Comparison of ENCODE assay signal across 15 cellular contexts in genomic region chr3:133962879-133963278, GRCh38.
DNase-seq lines count a peak whose midpoint lies in the region; ATAC-seq and TF ChIP-seq lines count a peak whose summit lies in the region.
"Had no signal": no experiment of that assay in that cellular context is flagged by ENCODE, and none has a peak within 500 bp of the region (broad histone marks: within the 10 kb centered on the region; RNA-seq: fewer than 3 reads in every experiment).

No MANE protein-coding gene starts in this region.

- H3K4me3 Mint-ChIP-seq in natural killer cell: no peak overlapping the region
- no peak overlapping the region for H3K4me3 Mint-ChIP-seq in type B pancreatic cell
- no peak overlapping the region for H3K4me3 Mint-ChIP-seq in activated naive CD8-positive, alpha-beta T cell treated with anti-CD3 and anti-CD28 coated beads, Interleukin-2, amount 50 U/mL, for 24 hours
- H3K4me3 Mint-ChIP-seq: activated CD8-positive, alpha-beta T cell treated with anti-CD3 and anti-CD28 coated beads for 36 hours; activated naive CD4-positive, alpha-beta T cell treated with anti-CD3 and anti-CD28 coated beads, Interleukin-2, amount 10 ng/mL, durations not matched to agents 7 days and 5 days; stimulated activated memory B cell treated with anti-CD40 and anti-IgM and Interleukin-4, amounts not matched to agents 10 μg/mL and 1 μg/mL and 100 μg/mL, for 72 hours had no signal

- H3K27me3 Mint-ChIP-seq in natural killer cell (ENCODE audit: low read depth in 2 of 2) (no peaks in the 10 kb centered on the region), type B pancreatic cell (no peaks in the 10 kb centered on the region)
- H3K27me3 Mint-ChIP-seq in activated naive CD8-positive, alpha-beta T cell treated with anti-CD3 and anti-CD28 coated beads, Interleukin-2, amount 50 U/mL, for 24 hours: peaks cover 2% of the 10 kb centered on the region
- H3K27me3 Mint-ChIP-seq: activated CD8-positive, alpha-beta T cell treated with anti-CD3 and anti-CD28 coated beads for 36 hours had no signal

- POLR2A ChIA-PET in BJ (lab: Charles Lee): no interaction called here

- H3K4me3 ChIP-seq in BJ (ENCODE audit: low read depth, low read length) (no peak overlapping the region), NB4 (ENCODE audit: low read depth, low read length) (no peak overlapping the region)
- H3K4me3 ChIP-seq: coronary artery had no signal

- ATAC-seq in esophagus mucosa: peak; percentile 48
- no peak for ATAC-seq in natural killer cell
- ATAC-seq in activated naive CD8-positive, alpha-beta T cell treated with anti-CD3 and anti-CD28 coated beads, Interleukin-2, amount 50 U/mL, for 24 hours: no peak
- ATAC-seq: activated CD8-positive, alpha-beta T cell treated with anti-CD3 and anti-CD28 coated beads for 36 hours; stimulated activated memory B cell treated with anti-CD40 and anti-IgM and Interleukin-4, amounts not matched to agents 10 μg/mL and 1 μg/mL and 100 μg/mL, for 72 hours had no signal

- no peaks in the 10 kb centered on the region for H3K36me3 ChIP-seq in BJ (ENCODE audit: control insufficient read depth, insufficient read depth, low read length)

- peaks cover 0 to 5% of the 10 kb centered on the region in 2 donors for H3K4me1 Mint-ChIP-seq in natural killer cell
- peaks cover 8% of the 10 kb centered on the region for H3K4me1 Mint-ChIP-seq in type B pancreatic cell (ENCODE audit: unreplicated experiment)
- H3K4me1 Mint-ChIP-seq in activated naive CD8-positive, alpha-beta T cell treated with anti-CD3 and anti-CD28 coated beads, Interleukin-2, amount 50 U/mL, for 24 hours: no peaks in the 10 kb centered on the region
- H3K4me1 Mint-ChIP-seq: activated naive CD4-positive, alpha-beta T cell treated with anti-CD3 and anti-CD28 coated beads, Interleukin-2, amount 10 ng/mL, durations not matched to agents 7 days and 5 days; stimulated activated memory B cell treated with anti-CD40 and anti-IgM and Interleukin-4, amounts not matched to agents 10 μg/mL and 1 μg/mL and 100 μg/mL, for 72 hours had no signal

- H3K9me3 Mint-ChIP-seq in natural killer cell: peaks cover 0 to 2% of the 10 kb centered on the region in 2 donors
- H3K9me3 Mint-ChIP-seq in type B pancreatic cell: no peaks in the 10 kb centered on the region
- H3K9me3 Mint-ChIP-seq in activated naive CD8-positive, alpha-beta T cell treated with anti-CD3 and anti-CD28 coated beads, Interleukin-2, amount 50 U/mL, for 24 hours: no peaks in the 10 kb centered on the region
- H3K9me3 Mint-ChIP-seq: activated CD8-positive, alpha-beta T cell treated with anti-CD3 and anti-CD28 coated beads for 36 hours; activated naive CD4-positive, alpha-beta T cell treated with anti-CD3 and anti-CD28 coated beads, Interleukin-2, amount 10 ng/mL, durations not matched to agents 7 days and 5 days had no signal

- no peaks in the 10 kb centered on the region for H3K27me3 ChIP-seq in BJ (ENCODE audit: control insufficient read depth, insufficient read depth, low read length)

- no peaks in the 10 kb centered on the region for H3K36me3 Mint-ChIP-seq in natural killer cell
- no peaks in the 10 kb centered on the region for H3K36me3 Mint-ChIP-seq in type B pancreatic cell
- no peaks in the 10 kb centered on the region for H3K36me3 Mint-ChIP-seq in activated naive CD8-positive, alpha-beta T cell treated with anti-CD3 and anti-CD28 coated beads, Interleukin-2, amount 50 U/mL, for 24 hours (ENCODE audit: low read depth)
- H3K36me3 Mint-ChIP-seq: activated naive CD4-positive, alpha-beta T cell treated with anti-CD3 and anti-CD28 coated beads, Interleukin-2, amount 10 ng/mL, durations not matched to agents 7 days and 5 days; stimulated activated memory B cell treated with anti-CD40 and anti-IgM and Interleukin-4, amounts not matched to agents 10 μg/mL and 1 μg/mL and 100 μg/mL, for 72 hours had no signal

- no peak overlapping the region for H3K27ac Mint-ChIP-seq in natural killer cell
- no peak overlapping the region for H3K27ac Mint-ChIP-seq in type B pancreatic cell
- no peak overlapping the region for H3K27ac Mint-ChIP-seq in activated naive CD8-positive, alpha-beta T cell treated with anti-CD3 and anti-CD28 coated beads, Interleukin-2, amount 50 U/mL, for 24 hours
- H3K27ac Mint-ChIP-seq: activated CD8-positive, alpha-beta T cell treated with anti-CD3 and anti-CD28 coated beads for 36 hours; activated naive CD4-positive, alpha-beta T cell treated with anti-CD3 and anti-CD28 coated beads, Interleukin-2, amount 10 ng/mL, durations not matched to agents 7 days and 5 days; stimulated activated memory B cell treated with anti-CD40 and anti-IgM and Interleukin-4, amounts not matched to agents 10 μg/mL and 1 μg/mL and 100 μg/mL, for 72 hours had no signal

- TF ChIP-seq CTCF in BJ (IDR thresholded peaks at IDR 0.05; ENCODE audit: insufficient read depth, low read depth, low read length) (peak; percentile 36), NB4 (IDR thresholded peaks at IDR 0.05; ENCODE audit: low read depth, low read length) (no peak), natural killer cell (IDR thresholded peaks at IDR 0.05) (no peak), type B pancreatic cell (conservative IDR thresholded peaks at IDR 0.05) (no peak)

- intact Hi-C loops in natural killer cell (cut with micrococcal nuclease): no loop called here

- CTCF ChIA-PET in BJ (lab: Yijun Ruan, JAX): interaction anchor here (1.0 to 1.7 kb wide), 4 partner anchors 12 to 250 kb away, joined by 4 to 13 read pairs (median 4); no protein-coding TSS in a partner anchor

- no peak for TF ChIP-seq POLR2A in NB4 (IDR thresholded peaks at IDR 0.05; ENCODE audit: extremely low read depth, insufficient read length)

- DNase-seq in BJ (ENCODE audit: low read depth) (peak; percentile 45), NB4 (ENCODE audit: low read depth) (peak; percentile 88), myocyte (ENCODE audit: low read depth) (peak; percentile 46), natural killer cell (no peak), putamen (ENCODE audit: low spot score) (no peak), type B pancreatic cell (ENCODE audit: extremely low spot score, unreplicated experiment) (no peak)
- DNase-seq in activated naive CD8-positive, alpha-beta T cell treated with anti-CD3 and anti-CD28 coated beads, Interleukin-2, amount 50 U/mL, for 24 hours: no peak
- DNase-seq: activated CD8-positive, alpha-beta T cell treated with anti-CD3 and anti-CD28 coated beads for 36 hours; activated naive CD4-positive, alpha-beta T cell treated with anti-CD3 and anti-CD28 coated beads, Interleukin-2, amount 10 ng/mL, durations not matched to agents 7 days and 5 days; GF-D8; NCI-H226; T-helper 2 cell had no signal

Comparison
In these comparisons a context has a peak if more than half of its experiments do, and no peak if none do; other contexts are left out.
1. DNase-seq: peak in BJ (single experiment), NB4 (single experiment) and myocyte (single experiment); none in natural killer cell (single experiment), putamen (single experiment), type B pancreatic cell (single experiment) and activated naive CD8-positive, alpha-beta T cell treated with anti-CD3 and anti-CD28 coated beads, Interleukin-2, amount 50 U/mL, for 24 hours (single experiment).